8 cellular contexts compared by ENCODE assay signal in the genomic region with DNA sequence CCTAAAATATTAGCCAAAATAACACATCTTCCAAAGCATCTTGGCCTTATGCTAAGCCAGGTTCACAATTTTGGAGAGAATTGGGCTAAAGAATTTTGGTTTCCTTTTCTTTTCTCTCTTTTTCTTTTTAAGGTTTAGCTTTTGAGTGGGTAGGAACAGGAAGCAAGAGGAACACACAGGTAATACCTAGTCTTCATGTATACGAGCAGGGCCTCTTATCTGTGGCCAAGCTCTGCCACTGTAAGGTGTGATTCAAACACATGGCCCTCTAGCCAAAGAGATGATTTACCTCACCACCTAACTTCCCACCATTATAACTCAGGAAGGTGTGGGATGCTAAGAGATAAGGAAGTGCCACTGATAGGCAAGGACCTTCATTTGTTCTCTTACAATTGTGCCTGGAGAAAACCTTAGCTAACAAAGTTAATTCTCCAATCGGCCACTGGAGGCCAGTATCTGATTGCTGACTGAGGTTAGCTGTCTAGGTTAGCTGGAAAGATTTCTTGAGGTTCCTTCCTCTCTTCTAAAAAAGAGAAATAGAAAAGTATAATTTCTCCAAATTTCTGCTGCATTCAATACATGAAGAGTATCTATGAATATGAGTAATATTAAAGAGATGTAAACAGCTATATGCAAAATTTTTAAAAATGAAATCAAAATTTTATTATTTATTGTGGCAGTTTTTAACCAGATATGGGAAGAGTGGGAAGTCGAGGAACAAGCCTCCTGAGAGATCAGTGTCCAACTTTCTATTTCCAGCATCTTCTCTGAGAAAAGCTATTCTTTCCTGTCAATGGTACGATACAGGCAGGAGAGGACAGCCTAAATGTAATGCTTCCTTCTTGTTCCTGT. TPM values are rescaled to one million over a fixed set of nuclear protein-coding genes. Genes with fewer than 3 reads are reported as not detected.
DNase-seq lines count a peak whose midpoint lies in the region; ATAC-seq, FAIRE-seq and TF ChIP-seq lines count a peak whose summit lies in the region.

No MANE protein-coding gene starts in this region.

- intact Hi-C loops in natural killer cell (cut with micrococcal nuclease): loop anchor here (1.0 to 10.0 kb wide), 5 partner anchors 102 to 677 kb away; partner anchors contain the start of gene BLTP1
- intact Hi-C loops in breast epithelium (cut with DNase I; ENCODE audit: low total_unique reads): no loop called here

- peak; percentile 60 to 82 (median 78) for ATAC-seq in natural killer cell
- no peak for ATAC-seq in natural killer cell treated with Interleukin-12 subunit alpha and Interleukin-12 subunit beta and Interleukin-15 and Interleukin-18, amount 100 ng/mL, for 72 hours
- ATAC-seq in HG02678 (IDR thresholded peaks at IDR 0.05; ENCODE audit: unreplicated experiment): peak; percentile 91

- no peak overlapping the region for H3K4me3 ChIP-seq in breast epithelium

- H3K36me3 ChIP-seq in breast epithelium: no peaks in the 10 kb centered on the region

- no peaks in the 10 kb centered on the region for H3K27me3 ChIP-seq in breast epithelium

- FAIRE-seq in TTC549 (lab: Jason Lieb, UNC) (peak; percentile 92), islet of Langerhans (lab: Jason Lieb, UNC) (peak; percentile 83)

- DNase-seq in natural killer cell (peak; percentile 21), NCI-H1417 (lab: John Stamatoyannopoulos, UW) (peak; percentile 6 to 76 (median 25)), breast epithelium (ENCODE audit: low spot score in 2 of 2) (no peak)
- no peak for DNase-seq in natural killer cell treated with Interleukin-12 subunit alpha and Interleukin-12 subunit beta and Interleukin-15 and Interleukin-18, amount 100 ng/mL, for 72 hours (ENCODE audit: low spot score)
- DNase-seq in stimulated activated CD4-positive, alpha-beta T cell treated with anti-CD3 and anti-CD28 coated beads, Interleukin-4, amount 100 ng/mL, for 1 hour: peak; percentile 33

- no peak overlapping the region for H3K27ac Mint-ChIP-seq in natural killer cell
- no peak overlapping the region for H3K27ac Mint-ChIP-seq in natural killer cell treated with Interleukin-12 subunit alpha and Interleukin-12 subunit beta and Interleukin-15 and Interleukin-18, amount 100 ng/mL, for 72 hours

- H3K36me3 Mint-ChIP-seq in natural killer cell: no peaks in the 10 kb centered on the region
- H3K36me3 Mint-ChIP-seq in natural killer cell treated with Interleukin-12 subunit alpha and Interleukin-12 subunit beta and Interleukin-15 and Interleukin-18, amount 100 ng/mL, for 72 hours: no peaks in the 10 kb centered on the region

- H3K27ac ChIP-seq in breast epithelium: no peak overlapping the region

- TF ChIP-seq POLR2A in breast epithelium (IDR thresholded peaks at IDR 0.05): no peak

- H3K4me1 ChIP-seq in breast epithelium: no peaks in the 10 kb centered on the region

- no peaks in the 10 kb centered on the region for H3K9me3 Mint-ChIP-seq in natural killer cell
- H3K9me3 Mint-ChIP-seq in natural killer cell treated with Interleukin-12 subunit alpha and Interleukin-12 subunit beta and Interleukin-15 and Interleukin-18, amount 100 ng/mL, for 72 hours: no peaks in the 10 kb centered on the region

- H3K4me1 Mint-ChIP-seq in natural killer cell: no peaks in the 10 kb centered on the region
- peaks cover 0 to 5% of the 10 kb centered on the region in 2 donors for H3K4me1 Mint-ChIP-seq in natural killer cell treated with Interleukin-12 subunit alpha and Interleukin-12 subunit beta and Interleukin-15 and Interleukin-18, amount 100 ng/mL, for 72 hours (ENCODE audit: low read depth in 2 of 2)

- peak; percentile 64 for TF ChIP-seq CTCF in natural killer cell (IDR thresholded peaks at IDR 0.05)
- peak; percentile 47 to 60 (median 57) for TF ChIP-seq CTCF in breast epithelium (IDR thresholded peaks at IDR 0.05)

- H3K4me3 Mint-ChIP-seq in natural killer cell: no peak overlapping the region
- H3K4me3 Mint-ChIP-seq in natural killer cell treated with Interleukin-12 subunit alpha and Interleukin-12 subunit beta and Interleukin-15 and Interleukin-18, amount 100 ng/mL, for 72 hours: no peak overlapping the region

- peaks cover 21 to 64% of the 10 kb centered on the region in 2 donors for H3K27me3 Mint-ChIP-seq in natural killer cell (ENCODE audit: low read depth in 2 of 2)
- peaks cover 13 to 16% of the 10 kb centered on the region in 2 donors for H3K27me3 Mint-ChIP-seq in natural killer cell treated with Interleukin-12 subunit alpha and Interleukin-12 subunit beta and Interleukin-15 and Interleukin-18, amount 100 ng/mL, for 72 hours

- H3K9me3 ChIP-seq in breast epithelium: no peaks in the 10 kb centered on the region

RNA-seq across cellular contexts. Expression of gene BBS7, which starts 30.1 kb away (rescaled TPM):
- total RNA-seq in natural killer cell: 1 to 10 TPM; 3.6 to 7.5 (median 4.9) TPM
- 10 to 100 TPM; 17.3 to 25.3 TPM for total RNA-seq in natural killer cell treated with Interleukin-12 subunit alpha and Interleukin-12 subunit beta and Interleukin-15 and Interleukin-18, amount 100 ng/mL, for 72 hours
- total RNA-seq in breast epithelium: 10 to 100 TPM; 12.5 to 16.0 (median 14.7) TPM

RNA-seq across cellular contexts. Expression of gene TRPC3, which starts 51.5 kb away (rescaled TPM):
- total RNA-seq in natural killer cell (under 1 TPM; 0.34 to 0.88 (median 0.49) TPM), breast epithelium (under 1 TPM; 0.64 to 0.98 (median 0.88) TPM)
- under 1 TPM; 0.24 to 0.73 TPM for total RNA-seq in natural killer cell treated with Interleukin-12 subunit alpha and Interleukin-12 subunit beta and Interleukin-15 and Interleukin-18, amount 100 ng/mL, for 72 hours

Comparison
In these comparisons a context has a peak if more than half of its experiments do, and no peak if none do; other contexts are left out.
1. ATAC-seq: peak in natural killer cell (3 of 3) and HG02678 (single experiment); none in natural killer cell treated with Interleukin-12 subunit alpha and Interleukin-12 subunit beta and Interleukin-15 and Interleukin-18, amount 100 ng/mL, for 72 hours (0 of 2).
2. DNase-seq: peak in natural killer cell (single experiment), NCI-H1417 (3 of 3) and stimulated activated CD4-positive, alpha-beta T cell treated with anti-CD3 and anti-CD28 coated beads, Interleukin-4, amount 100 ng/mL, for 1 hour (single experiment); none in natural killer cell treated with Interleukin-12 subunit alpha and Interleukin-12 subunit beta and Interleukin-15 and Interleukin-18, amount 100 ng/mL, for 72 hours (single experiment) and breast epithelium (0 of 2).